In the genomic region with DNA sequence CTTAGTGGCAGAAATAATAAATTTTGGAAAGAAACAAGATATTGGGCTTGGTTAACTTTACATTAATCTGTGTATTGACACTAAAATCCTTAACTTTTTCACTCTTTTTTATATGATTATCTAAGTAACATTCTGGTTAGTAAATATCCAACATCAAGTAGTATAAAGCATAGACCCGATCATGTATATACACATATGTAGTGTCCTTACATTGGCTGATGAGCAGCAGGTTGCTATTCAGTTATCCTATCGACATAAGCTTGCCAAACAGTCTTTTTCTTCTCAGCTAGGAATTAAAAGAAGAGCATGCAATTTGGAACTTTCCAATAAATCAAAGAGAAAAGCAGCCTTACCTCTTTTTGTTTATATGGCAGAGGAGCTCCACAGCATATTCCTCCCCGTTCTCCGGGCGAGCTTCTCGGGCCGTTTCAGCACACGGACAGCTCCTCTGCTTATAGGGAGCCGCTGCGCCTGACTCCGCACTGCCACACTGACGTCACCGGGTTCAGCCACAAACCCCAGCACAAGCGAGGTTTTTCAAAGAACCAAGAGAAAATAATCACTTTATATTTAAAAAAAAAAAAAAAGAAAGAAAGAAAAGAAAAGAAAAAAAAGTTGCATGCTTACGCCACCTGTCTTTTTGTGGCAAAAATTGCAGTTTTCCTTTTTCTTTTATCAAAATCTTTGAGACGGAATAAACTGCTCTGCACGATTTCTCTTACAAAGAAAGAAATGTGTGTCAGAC, we compare ENCODE assay signal across 8 cellular contexts. TPM values are rescaled to one million over a fixed set of nuclear protein-coding genes. Genes with fewer than 3 reads are reported as not detected.
DNase-seq lines count a peak whose midpoint lies in the region; ATAC-seq and TF ChIP-seq lines count a peak whose summit lies in the region.

A gene with protein sequence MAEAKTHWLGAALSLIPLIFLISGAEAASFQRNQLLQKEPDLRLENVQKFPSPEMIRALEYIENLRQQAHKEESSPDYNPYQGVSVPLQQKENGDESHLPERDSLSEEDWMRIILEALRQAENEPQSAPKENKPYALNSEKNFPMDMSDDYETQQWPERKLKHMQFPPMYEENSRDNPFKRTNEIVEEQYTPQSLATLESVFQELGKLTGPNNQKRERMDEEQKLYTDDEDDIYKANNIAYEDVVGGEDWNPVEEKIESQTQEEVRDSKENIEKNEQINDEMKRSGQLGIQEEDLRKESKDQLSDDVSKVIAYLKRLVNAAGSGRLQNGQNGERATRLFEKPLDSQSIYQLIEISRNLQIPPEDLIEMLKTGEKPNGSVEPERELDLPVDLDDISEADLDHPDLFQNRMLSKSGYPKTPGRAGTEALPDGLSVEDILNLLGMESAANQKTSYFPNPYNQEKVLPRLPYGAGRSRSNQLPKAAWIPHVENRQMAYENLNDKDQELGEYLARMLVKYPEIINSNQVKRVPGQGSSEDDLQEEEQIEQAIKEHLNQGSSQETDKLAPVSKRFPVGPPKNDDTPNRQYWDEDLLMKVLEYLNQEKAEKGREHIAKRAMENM (minus strand): TSS at position 430 of the 745 bp plus-strand sequence. CDS start 3,079 bp downstream, outside the sequence.

- no peak within 1 kb of the TSS for H3K27ac Mint-ChIP-seq in activated naive CD4-positive, alpha-beta T cell treated with anti-CD3 and anti-CD28 coated beads for 36 hours
- H3K27ac Mint-ChIP-seq in naive thymus-derived CD4-positive, alpha-beta T cell: peak within 1 kb of the TSS in 1 of 9 donors; percentile 38

- CTCF ChIA-PET in activated naive CD4-positive, alpha-beta T cell treated with anti-CD3 and anti-CD28 coated beads for 36 hours (lab: Charles Lee): interaction anchor here (0.7 kb wide), 1 partner anchor 95 kb away, joined by 4 read pairs; no protein-coding TSS in a partner anchor
- CTCF ChIA-PET in naive thymus-derived CD4-positive, alpha-beta T cell (lab: Charles Lee): no interaction called here

- no peaks in the 10 kb centered on the region for H3K9me3 ChIP-seq in naive thymus-derived CD4-positive, alpha-beta T cell (ENCODE audit: control insufficient read depth in 2 of 3, low read length in 3 of 3)
- no peaks in the 10 kb centered on the region for H3K9me3 ChIP-seq in thoracic aorta

- peak; percentile 89 for ATAC-seq in HG02870 (IDR thresholded peaks at IDR 0.05; ENCODE audit: unreplicated experiment)
- ATAC-seq in esophagus mucosa: peak; percentile 81
- peak; percentile 68 for ATAC-seq in naive thymus-derived CD4-positive, alpha-beta T cell
- ATAC-seq in thoracic aorta (ENCODE audit: insufficient number of reproducible peaks, low FRiP score, low read depth): peak; percentile 41

- H3K27me3 ChIP-seq in naive thymus-derived CD4-positive, alpha-beta T cell (ENCODE audit: control insufficient read depth in 2 of 2, insufficient read depth in 2 of 2, low read length in 2 of 2): peaks cover 0 to 5% of the 10 kb centered on the region in 2 donors
- H3K27me3 ChIP-seq in thoracic aorta (replicated peaks; ENCODE audit: insufficient read depth): no peaks in the 10 kb centered on the region

- H3K9me3 Mint-ChIP-seq in activated naive CD4-positive, alpha-beta T cell treated with anti-CD3 and anti-CD28 coated beads for 36 hours: no peaks in the 10 kb centered on the region
- peaks cover 0 to 5% (median 0%) of the 10 kb centered on the region in 11 donors for H3K9me3 Mint-ChIP-seq in naive thymus-derived CD4-positive, alpha-beta T cell

- peaks cover 3% of the 10 kb centered on the region for H3K4me1 Mint-ChIP-seq in activated naive CD4-positive, alpha-beta T cell treated with anti-CD3 and anti-CD28 coated beads for 36 hours (ENCODE audit: low read depth)
- peaks cover 0 to 6% (median 0%) of the 10 kb centered on the region in 7 donors for H3K4me1 Mint-ChIP-seq in naive thymus-derived CD4-positive, alpha-beta T cell

- peak; percentile 61 for DNase-seq in activated naive CD4-positive, alpha-beta T cell treated with anti-CD3 and anti-CD28 coated beads for 36 hours
- DNase-seq in activated naive CD4-positive, alpha-beta T cell (lab: John Stamatoyannopoulos, UW): no peak
- DNase-seq in NCI-H2081 treated with DMSO at 0.1 percent for 48 hours (lab: John Stamatoyannopoulos, UW): peak; percentile 75
- peak in 8 of 9 donors; percentile 2 to 30 (median 12) for DNase-seq in naive thymus-derived CD4-positive, alpha-beta T cell
- DNase-seq in thoracic aorta (ENCODE audit: low spot score): peak; percentile 25

- H3K4me1 ChIP-seq in naive thymus-derived CD4-positive, alpha-beta T cell (ENCODE audit: control insufficient read depth in 2 of 2, insufficient read depth in 2 of 2, low read length in 2 of 2): no peaks in the 10 kb centered on the region
- no peaks in the 10 kb centered on the region for H3K4me1 ChIP-seq in thoracic aorta (ENCODE audit: control insufficient read depth in 1 of 2, low read depth in 2 of 2)

- POLR2A ChIA-PET in naive thymus-derived CD4-positive, alpha-beta T cell (lab: Charles Lee): no interaction called here

- no peak within 1 kb of the TSS for H3K4me3 ChIP-seq in naive thymus-derived CD4-positive, alpha-beta T cell (ENCODE audit: low read length)
- peak within 1 kb of the TSS; percentile 4 for H3K4me3 ChIP-seq in thoracic aorta

- TF ChIP-seq CTCF in VCaP (conservative IDR thresholded peaks at IDR 0.05) (peak; percentile 56), thoracic aorta (IDR thresholded peaks at IDR 0.05) (no peak)

- peak within 1 kb of the TSS; percentile 32; the same call in 1 of the 2 replicates for H3K27ac ChIP-seq in VCaP
- no peak within 1 kb of the TSS for H3K27ac ChIP-seq in naive thymus-derived CD4-positive, alpha-beta T cell (ENCODE audit: low read depth, low read length)
- no peak within 1 kb of the TSS for H3K27ac ChIP-seq in thoracic aorta

- H3K27me3 Mint-ChIP-seq in activated naive CD4-positive, alpha-beta T cell treated with anti-CD3 and anti-CD28 coated beads for 36 hours (ENCODE audit: low read depth): peaks cover 12% of the 10 kb centered on the region
- H3K27me3 Mint-ChIP-seq in naive thymus-derived CD4-positive, alpha-beta T cell: peaks cover 6 to 27% (median 19%) of the 10 kb centered on the region in 5 donors

- no peaks in the 10 kb centered on the region for H3K36me3 ChIP-seq in naive thymus-derived CD4-positive, alpha-beta T cell (ENCODE audit: control insufficient read depth in 2 of 3, insufficient read depth in 3 of 3, low read length in 3 of 3)
- H3K36me3 ChIP-seq in thoracic aorta: no peaks in the 10 kb centered on the region

- intact Hi-C loops in activated naive CD4-positive, alpha-beta T cell treated with anti-CD3 and anti-CD28 coated beads for 36 hours (cut with micrococcal nuclease): loop anchor here (1.0 kb wide), 1 partner anchor 631 kb away; no protein-coding TSS in a partner anchor
- intact Hi-C loops in naive thymus-derived CD4-positive, alpha-beta T cell (cut with micrococcal nuclease): no loop called here

- H3K4me3 Mint-ChIP-seq in activated naive CD4-positive, alpha-beta T cell treated with anti-CD3 and anti-CD28 coated beads for 36 hours: no peak within 1 kb of the TSS
- peak within 1 kb of the TSS in 2 of 10 donors; percentile 38 to 39 for H3K4me3 Mint-ChIP-seq in naive thymus-derived CD4-positive, alpha-beta T cell

- no peaks in the 10 kb centered on the region for H3K36me3 Mint-ChIP-seq in activated naive CD4-positive, alpha-beta T cell treated with anti-CD3 and anti-CD28 coated beads for 36 hours (ENCODE audit: low read depth)
- H3K36me3 Mint-ChIP-seq in naive thymus-derived CD4-positive, alpha-beta T cell: peaks cover 0 to 5% (median 0%) of the 10 kb centered on the region in 5 donors

RNA-seq across cellular contexts. Expression of the gene that starts here (rescaled TPM):
- not detected for total RNA-seq in activated naive CD4-positive, alpha-beta T cell treated with anti-CD3 and anti-CD28 coated beads for 36 hours
- 0.12 TPM for total RNA-seq in esophagus mucosa
- total RNA-seq in naive thymus-derived CD4-positive, alpha-beta T cell: under 1 TPM in 1 of 5 experiments, not detected in 4; 0.12 TPM
- not detected for polyA plus RNA-seq in naive thymus-derived CD4-positive, alpha-beta T cell
- 1 to 10 TPM in 1 of 2 donors, under 1 TPM in 1; 0.56 to 4.9 TPM for total RNA-seq in thoracic aorta

Comparison
In these comparisons a context has a peak if more than half of its experiments do, and no peak if none do; other contexts are left out.
1. Peak in DNase-seq in activated naive CD4-positive, alpha-beta T cell treated with anti-CD3 and anti-CD28 coated beads for 36 hours; RNA of the gene not detected or under 1 TPM.
2. Peak in ATAC-seq in esophagus mucosa; RNA of the gene not detected or under 1 TPM.
3. Peak in DNase-seq and ATAC-seq in naive thymus-derived CD4-positive, alpha-beta T cell; RNA of the gene not detected or under 1 TPM.
4. DNase-seq: peak in NCI-H2081 treated with DMSO at 0.1 percent for 48 hours (single experiment) and thoracic aorta (single experiment); none in activated naive CD4-positive, alpha-beta T cell (0 of 4).
5. Peak in every context shown above with its lines, with median percentiles within 50 percentile points of each other: ATAC-seq.